In the genomic region with DNA sequence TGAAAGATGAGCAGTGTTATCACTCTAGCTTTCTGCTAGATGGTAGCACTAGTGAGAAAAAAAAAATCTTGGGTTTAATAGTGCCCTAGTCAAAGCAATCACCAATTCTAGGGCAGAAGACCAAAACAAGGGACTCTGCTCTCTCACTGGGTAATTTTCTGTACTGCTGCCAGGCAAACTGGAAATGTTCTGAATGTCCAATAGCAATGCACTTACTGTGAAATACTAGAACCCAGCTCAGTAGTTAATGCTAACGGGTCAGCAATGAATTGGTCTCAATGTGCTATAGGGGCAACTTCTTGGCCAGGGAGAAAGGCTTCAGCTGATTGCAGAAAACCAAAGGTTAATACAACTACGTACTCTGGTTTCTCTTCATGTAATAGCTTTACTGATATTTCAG, we compare ENCODE assay signal across 8 cellular contexts. TPM values are rescaled to one million over a fixed set of nuclear protein-coding genes. Genes with fewer than 3 reads are reported as not detected.
DNase-seq lines count a peak whose midpoint lies in the region; ATAC-seq and TF ChIP-seq lines count a peak whose summit lies in the region.

No MANE protein-coding gene starts in this region.

- peak; percentile 48 for DNase-seq in A673 (ENCODE audit: low spot score)
- peak; percentile 85 for DNase-seq in choroid plexus epithelial cell (ENCODE audit: low read depth)
- DNase-seq in NCI-H1417 (lab: John Stamatoyannopoulos, UW) = no peak
- no peak for DNase-seq in GM20000 (ENCODE audit: low spot score)

- POLR2A ChIA-PET in A673 (lab: Charles Lee; ENCODE audit: low non-redundant PET) = no interaction called here

- peaks cover 6% of the 10 kb centered on the region for H3K36me3 Mint-ChIP-seq in IgD-negative memory B cell

- no peak for ATAC-seq in HG03521 (IDR thresholded peaks at IDR 0.05; ENCODE audit: unreplicated experiment)
- no peak for ATAC-seq in HG02642 (IDR thresholded peaks at IDR 0.05; ENCODE audit: poor library complexity, unreplicated experiment)

- H3K9me3 ChIP-seq in A673 (ENCODE audit: low read depth, low read length, poor library complexity, severe bottlenecking) (no peaks in the 10 kb centered on the region), muscle layer of colon (ENCODE audit: low read length) (no peaks in the 10 kb centered on the region)

- no TSS peak for BruUV-seq in A673 (replicated peaks; lab: Mats Ljungman, UMichigan)

- peaks cover 35 to 41% (median 39%) of the 10 kb centered on the region in 3 donors for H3K4me1 Mint-ChIP-seq in IgD-negative memory B cell

- no peaks in the 10 kb centered on the region for H3K36me3 ChIP-seq in A673 (ENCODE audit: insufficient read depth, low read length, poor library complexity, severe bottlenecking)
- no peaks in the 10 kb centered on the region for H3K36me3 ChIP-seq in muscle layer of colon (ENCODE audit: insufficient read depth, low read length)

- CTCF ChIA-PET in A673 (lab: Charles Lee) = no interaction called here

- TF ChIP-seq CTCF in A673 (conservative IDR thresholded peaks at IDR 0.05; ENCODE audit: low read depth, low read length) (no peak), choroid plexus epithelial cell (conservative IDR thresholded peaks at IDR 0.05; ENCODE audit: low read depth, low read length) (no peak), GM20000 (IDR thresholded peaks at IDR 0.05; ENCODE audit: extremely low read depth, missing control alignments) (no peak)

- no peaks in the 10 kb centered on the region for H3K9me3 Mint-ChIP-seq in IgD-negative memory B cell

- peak overlapping the region; percentile 7 for H3K9ac ChIP-seq in muscle layer of colon (ENCODE audit: low read length)

- H3K27ac Mint-ChIP-seq in IgD-negative memory B cell = peak overlapping the region; percentile 36 to 98 (median 92)

- peaks cover 24% of the 10 kb centered on the region for H3K4me1 ChIP-seq in A673 (ENCODE audit: insufficient read depth, low read length, poor library complexity, severe bottlenecking)
- peaks cover 18% of the 10 kb centered on the region for H3K4me1 ChIP-seq in muscle layer of colon (ENCODE audit: insufficient read depth, low read length)

- H3K4me3 Mint-ChIP-seq in IgD-negative memory B cell = peak overlapping the region; percentile 76 to 100 (median 94)

- intact Hi-C loops in A673 (cut with micrococcal nuclease; ENCODE audit: unreplicated experiment) = no loop called here

- H3K27me3 Mint-ChIP-seq in IgD-negative memory B cell = no peaks in the 10 kb centered on the region

- H3K27me3 ChIP-seq in A673 (replicated peaks; ENCODE audit: insufficient read depth, low read depth, low read length, poor library complexity) (no peaks in the 10 kb centered on the region), muscle layer of colon (ENCODE audit: control insufficient read depth in 1 of 2, insufficient read depth in 2 of 2, low read length in 2 of 2) (no peaks in the 10 kb centered on the region)

- H3K4me3 ChIP-seq in A673 (ENCODE audit: low read depth, low read length, poor library complexity, severe bottlenecking) (peak overlapping the region; percentile 55), choroid plexus epithelial cell (ENCODE audit: low read depth, low read length) (peak overlapping the region; percentile 83), muscle layer of colon (ENCODE audit: low read depth in 1 of 2, low read length in 2 of 2) (peak overlapping the region; percentile 39 to 91)

- H3K27ac ChIP-seq in A673 (ENCODE audit: low read depth, low read length, poor library complexity, severe bottlenecking) = peak overlapping the region; percentile 98
- H3K27ac ChIP-seq in muscle layer of colon (ENCODE audit: low read depth, low read length) = peak overlapping the region; percentile 93

RNA-seq across cellular contexts. Expression of a gene that starts 2.2 kb away (rescaled TPM):
- total RNA-seq in A673 (2021) = 38.8 and 44.3 TPM in 2 replicates
- polyA plus RNA-seq in IgD-negative memory B cell = 14.4 TPM

RNA-seq across cellular contexts. Expression of a gene that starts 51.9 kb away (rescaled TPM):
- 447 and 450 TPM in 2 replicates for total RNA-seq in A673 (2021)
- 707 TPM for polyA plus RNA-seq in IgD-negative memory B cell

Comparison
In these comparisons a context has a peak if more than half of its experiments do, and no peak if none do; other contexts are left out.
1. DNase-seq: peak in A673 (single experiment) and choroid plexus epithelial cell (single experiment); none in NCI-H1417 (0 of 3) and GM20000 (single experiment).
2. Peak in every context shown above with its lines, with median percentiles within 50 percentile points of each other: H3K4me3 ChIP-seq.